2 cellular contexts compared by ENCODE assay signal in genomic region chr12:54034784-54035310, GRCh38.
TF ChIP-seq lines count a peak whose summit lies in the region.

No MANE protein-coding gene starts in this region.

TF ChIP-seq in HEK293, 187 proteins besides CTCF, POLR2A, EP300 and RAD21:
- TF ChIP-seq ZFP69B (tag by site-specific recombination; IDR thresholded peaks at IDR 0.05): peak; percentile 27; the same call in 1 of the 2 replicates
- TF ChIP-seq ZNF335 (tag by site-specific recombination; conservative IDR thresholded peaks at IDR 0.05): no peak
- TF ChIP-seq ZNF521 (tag by site-specific recombination; IDR thresholded peaks at IDR 0.05): no peak

TF ChIP-seq in endothelial cell of umbilical vein, 7 proteins besides CTCF, POLR2A, EP300 and RAD21:
- peak; percentile 38 for TF ChIP-seq EZH2 (IDR thresholded peaks at IDR 0.05; ENCODE audit: borderline replicate concordance, low read depth, low read length, severe bottlenecking)
- TF ChIP-seq MYC (IDR thresholded peaks at IDR 0.05; ENCODE audit: low read depth, low read length): no peak
- no peak for TF ChIP-seq POLR2AphosphoS5 (IDR thresholded peaks at IDR 0.05; ENCODE audit: insufficient read depth, low read depth, low read length)
